Comparison of ENCODE assay signal across 1 cellular context in genomic region chr15:64247535-64247905, GRCh38.
TF ChIP-seq lines count a peak whose summit lies in the region.

No MANE protein-coding gene starts in this region.

TF ChIP-seq in HCT116, 20 proteins besides CTCF, POLR2A, EP300 and RAD21 (continued from another document):
- no peak for TF ChIP-seq ZBTB33 (IDR thresholded peaks at IDR 0.05; ENCODE audit: extremely low read depth, insufficient replicate concordance, low read length)
- no peak for TF ChIP-seq MAX (IDR thresholded peaks at IDR 0.05)
- no peak for TF ChIP-seq REST (IDR thresholded peaks at IDR 0.05; ENCODE audit: low read depth)
- no peak for TF ChIP-seq CBX3 (IDR thresholded peaks at IDR 0.05; ENCODE audit: low read depth)
- no peak for TF ChIP-seq ZNF274 (IDR thresholded peaks at IDR 0.05; ENCODE audit: low read depth, low read length)
- no peak for TF ChIP-seq FOSL1 (IDR thresholded peaks at IDR 0.05; ENCODE audit: low read depth)
- no peak for TF ChIP-seq EGR1 (IDR thresholded peaks at IDR 0.05; ENCODE audit: low read depth)
- TF ChIP-seq CEBPB (IDR thresholded peaks at IDR 0.05; ENCODE audit: low read depth): no peak
